In the genomic region with DNA sequence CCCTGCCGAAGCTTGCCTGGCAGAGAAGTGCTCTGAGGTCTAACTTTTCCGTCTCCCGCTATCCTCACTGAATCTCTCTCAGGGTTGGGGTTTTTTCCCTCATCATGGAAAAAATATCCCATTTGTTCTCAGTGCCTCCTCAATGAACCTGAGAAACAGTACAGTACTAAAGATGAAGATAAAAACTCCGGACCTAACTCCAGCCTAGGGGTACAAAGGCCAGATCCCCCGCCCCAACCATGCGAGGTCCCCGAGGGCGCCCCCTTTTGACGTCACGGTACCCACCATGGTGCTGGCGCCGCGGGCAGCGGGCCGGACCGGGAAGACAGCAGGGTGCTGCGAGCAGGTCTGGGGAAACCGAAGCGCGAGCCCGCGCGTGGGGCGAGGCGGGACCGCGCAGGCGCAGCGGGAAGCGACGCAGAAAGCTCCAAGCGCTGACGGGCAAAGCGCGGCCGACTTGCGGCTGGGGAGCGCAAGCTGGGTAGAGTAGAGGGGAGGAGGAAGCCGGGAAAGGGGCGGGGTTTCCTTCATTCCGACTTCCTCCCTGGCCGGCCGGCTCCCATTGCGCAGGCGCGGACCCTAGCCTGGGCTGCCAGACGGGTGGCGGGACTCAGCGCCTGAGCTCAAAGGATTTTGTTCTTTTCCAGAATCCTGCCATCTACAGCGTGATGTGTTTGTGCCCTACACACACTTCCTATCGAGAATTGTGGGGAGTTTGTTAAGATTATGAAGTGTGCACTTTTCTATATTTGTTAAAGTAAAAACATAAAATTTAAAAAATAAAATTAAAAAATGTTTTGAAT, we compare ENCODE assay signal across 8 cellular contexts. TPM values are rescaled to one million over a fixed set of nuclear protein-coding genes. Genes with fewer than 3 reads are reported as not detected.
DNase-seq lines count a peak whose midpoint lies in the region; ATAC-seq and TF ChIP-seq lines count a peak whose summit lies in the region.

A gene (minus strand): TSS at position 497 of the 803 bp plus-strand sequence. CDS start 209 bp downstream, at position 288.

- no peaks in the 10 kb centered on the region for H3K9me3 ChIP-seq in thymus (ENCODE audit: control insufficient read depth)

- peaks cover 22% of the 10 kb centered on the region for H3K36me3 ChIP-seq in thymus (ENCODE audit: control insufficient read depth, insufficient read depth)

- peak within 1 kb of the TSS; percentile 91 for H3K27ac ChIP-seq in thymus (ENCODE audit: low read depth)

- H3K36me3 Mint-ChIP-seq in activated naive CD8-positive, alpha-beta T cell: peaks cover 6% of the 10 kb centered on the region
- H3K36me3 Mint-ChIP-seq in osteocyte (ENCODE audit: unreplicated experiment): no peaks in the 10 kb centered on the region

- H3K4me1 ChIP-seq in thymus (ENCODE audit: control insufficient read depth, insufficient read depth, low read length): peaks cover 6% of the 10 kb centered on the region

- peaks cover 15% of the 10 kb centered on the region for H3K4me1 Mint-ChIP-seq in activated naive CD8-positive, alpha-beta T cell (ENCODE audit: low read depth)
- H3K4me1 Mint-ChIP-seq in osteocyte (ENCODE audit: unreplicated experiment): peaks cover 12% of the 10 kb centered on the region

- no peaks in the 10 kb centered on the region for H3K27me3 Mint-ChIP-seq in activated naive CD8-positive, alpha-beta T cell
- H3K27me3 Mint-ChIP-seq in osteocyte (ENCODE audit: unreplicated experiment): no peaks in the 10 kb centered on the region

- ATAC-seq in HG02588 (IDR thresholded peaks at IDR 0.05; ENCODE audit: unreplicated experiment): peak; percentile 92

- H3K4me3 Mint-ChIP-seq in activated naive CD8-positive, alpha-beta T cell: peak within 1 kb of the TSS; percentile 96
- peak within 1 kb of the TSS; percentile 86 for H3K4me3 Mint-ChIP-seq in osteocyte (ENCODE audit: unreplicated experiment)

- peak within 1 kb of the TSS; percentile 97 for H3K27ac Mint-ChIP-seq in activated naive CD8-positive, alpha-beta T cell
- H3K27ac Mint-ChIP-seq in osteocyte (ENCODE audit: unreplicated experiment): peak within 1 kb of the TSS; percentile 93

- H3K27me3 ChIP-seq in thymus (ENCODE audit: control insufficient read depth, insufficient read depth): no peaks in the 10 kb centered on the region

- TF ChIP-seq CTCF in GM10248 (IDR thresholded peaks at IDR 0.05; ENCODE audit: control extremely low read depth, extremely low read depth, low read depth, missing control alignments) (peak; percentile 39), osteocyte (IDR thresholded peaks at IDR 0.05) (no peak)

- under 1% methylated on average over 51 of the region's 51 CpGs for WGBS in thymus

- POLR2A ChIA-PET in GM10248 (lab: Yijun Ruan, JAX): interaction anchor here (0.6 to 2.0 kb wide), 9 partner anchors 9 to 70 kb away, joined by 3 to 14 read pairs (median 4); a partner anchor contains a TSS

- CTCF ChIA-PET in GM10248 (lab: Yijun Ruan, JAX): interaction anchor here (0.7 to 3.3 kb wide), 20 partner anchors 8 to 231 kb away, joined by 3 to 37 read pairs (median 5); a partner anchor contains a TSS

- no peaks in the 10 kb centered on the region for H3K9me3 Mint-ChIP-seq in activated naive CD8-positive, alpha-beta T cell (ENCODE audit: low read depth)
- no peaks in the 10 kb centered on the region for H3K9me3 Mint-ChIP-seq in osteocyte (ENCODE audit: unreplicated experiment)

- peak; percentile 100 for DNase-seq in GM10248 (ENCODE audit: extremely low spot score)
- peak; percentile 88 for DNase-seq in NCI-H1092 (lab: John Stamatoyannopoulos, UW)
- DNase-seq in SKM-1 treated with dmso at 0.1 percent for 144 hours (lab: John Stamatoyannopoulos, UW; ENCODE audit: unreplicated experiment): peak; percentile 95
- peak; percentile 99 for DNase-seq in glomerular visceral epithelial cell (ENCODE audit: extremely low spot score)
- peak; percentile 99 for DNase-seq in osteocyte (ENCODE audit: extremely low spot score, unreplicated experiment)

- H3K4me3 ChIP-seq in thymus (ENCODE audit: low read length): peak within 1 kb of the TSS; percentile 70

RNA-seq across cellular contexts. Expression of the gene that starts here (rescaled TPM):
- total RNA-seq in osteocyte: 50.6 and 54.3 TPM in 2 replicates
- polyA plus RNA-seq in thymus: 76.8 TPM

Comparison
In these comparisons a context has a peak if more than half of its experiments do, and no peak if none do; other contexts are left out.
1. Peak in every context shown above with its lines: DNase-seq, ATAC-seq, H3K4me3 ChIP-seq and H3K27ac ChIP-seq.